12 cellular contexts compared by ENCODE assay signal in the genomic region with DNA sequence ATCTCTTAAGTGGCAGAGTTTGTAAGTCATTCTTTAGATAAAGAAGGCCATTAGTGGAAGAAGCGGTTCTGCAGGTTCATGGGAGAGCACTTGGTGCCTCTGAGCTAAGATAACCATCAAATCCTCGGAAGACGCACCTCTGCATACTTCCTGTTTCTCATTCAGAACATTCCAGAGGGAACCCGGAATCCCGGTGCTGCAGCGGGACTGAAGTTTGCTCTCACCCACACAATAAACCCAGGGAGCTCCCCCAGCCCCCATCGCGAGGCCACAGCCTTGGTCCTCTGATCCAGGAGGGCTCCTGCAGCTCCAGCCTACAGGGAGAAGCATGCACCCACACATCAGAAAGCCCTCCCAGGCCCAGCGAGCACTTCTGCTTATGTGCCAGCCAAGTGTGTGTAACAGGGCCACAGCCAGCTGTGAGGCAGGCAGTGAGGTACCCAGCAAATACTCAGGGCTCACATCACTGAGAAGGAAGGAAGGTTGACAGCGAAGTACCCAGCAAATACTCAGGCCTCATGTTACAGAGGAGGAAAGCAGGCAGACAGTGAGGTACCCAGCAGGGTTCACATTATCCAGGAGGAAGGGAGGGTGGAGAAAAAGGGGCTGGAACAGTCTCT.
DNase-seq lines count a peak whose midpoint lies in the region; TF ChIP-seq lines count a peak whose summit lies in the region.
"Had no signal": no experiment of that assay in that cellular context is flagged by ENCODE, and none has a peak within 500 bp of the region (broad histone marks: within the 10 kb centered on the region; RNA-seq: fewer than 3 reads in every experiment).

No MANE protein-coding gene starts in this region.

- H3K4me3 ChIP-seq in HUES48 (ENCODE audit: low read depth, low read length) = no peak overlapping the region
- H3K4me3 ChIP-seq in SK-N-SH (ENCODE audit: low read depth in 2 of 2, low read length in 1 of 2) = no peak overlapping the region
- H3K4me3 ChIP-seq in iPS-18a (ENCODE audit: low read length) = peak overlapping the region; percentile 28

- peaks cover 86% of the 10 kb centered on the region for H4K20me1 ChIP-seq in SK-N-SH (ENCODE audit: insufficient read depth)

- H3K79me2 ChIP-seq in SK-N-SH (ENCODE audit: insufficient read depth) = peaks cover 27% of the 10 kb centered on the region

- no peak overlapping the region for H3K9ac ChIP-seq in HUES48 (ENCODE audit: low read depth, low read length)
- no peak overlapping the region for H3K9ac ChIP-seq in SK-N-SH
- H3K9ac ChIP-seq in iPS-18a (ENCODE audit: low read length) = no peak overlapping the region

- H3K36me3 ChIP-seq in HUES48 (ENCODE audit: control insufficient read depth, insufficient read depth, low read length) (no peaks in the 10 kb centered on the region), SK-N-SH (replicated peaks in 1 of 2; ENCODE audit: control insufficient read depth in 1 of 2, insufficient read depth in 2 of 2, low read length in 1 of 2) (no peaks in the 10 kb centered on the region), iPS-18a (ENCODE audit: control insufficient read depth, low read depth, low read length) (no peaks in the 10 kb centered on the region)

- CTCF ChIA-PET in SK-N-SH (lab: Yijun Ruan, JAX) = interaction anchor here (0.8 to 1.6 kb wide), 3 partner anchors 11 to 24 kb away, joined by 3 to 4 read pairs (median 4); no protein-coding TSS in a partner anchor

- H3K9me3 ChIP-seq in HUES48 (ENCODE audit: control insufficient read depth, insufficient read depth, low read length) (no peaks in the 10 kb centered on the region), SK-N-SH (no peaks in the 10 kb centered on the region), iPS-18a (ENCODE audit: control insufficient read depth, low read depth, low read length) (no peaks in the 10 kb centered on the region)

- H3K9me2 ChIP-seq in SK-N-SH = no peaks in the 10 kb centered on the region

- H3K4me2 ChIP-seq in SK-N-SH = no peak overlapping the region; the same call in 1 of the 2 replicates

- H3K4me1 ChIP-seq in HUES48 (ENCODE audit: control insufficient read depth, insufficient read depth, low read length) = peaks cover 15% of the 10 kb centered on the region
- peaks cover 13 to 29% of the 10 kb centered on the region in 2 experiments; a peak in 3 of 4 replicates for H3K4me1 ChIP-seq in SK-N-SH (ENCODE audit: control insufficient read depth in 1 of 2, insufficient read depth in 2 of 2, low read depth in 1 of 2, low read length in 1 of 2)
- H3K4me1 ChIP-seq in iPS-18a (ENCODE audit: control insufficient read depth, low read depth, low read length) = peaks cover 15% of the 10 kb centered on the region

- peak overlapping the region; percentile 38 for H3K27ac ChIP-seq in HUES48 (ENCODE audit: low read depth, low read length)
- H3K27ac ChIP-seq in SK-N-SH (ENCODE audit: low read depth in 2 of 2, low read length in 1 of 2) = peak overlapping the region in 1 of 2 experiments; percentile 45; a peak in 1 of 4 replicates
- no peak overlapping the region for H3K27ac ChIP-seq in iPS-18a (ENCODE audit: low read length)

- peak; percentile 62 for DNase-seq in SK-N-SH
- peak; percentile 36 for DNase-seq in renal cortical epithelial cell (ENCODE audit: low read depth)
- no peak for DNase-seq in NCI-H146 (lab: John Stamatoyannopoulos, UW)
- no peak for DNase-seq in HK-2 (ENCODE audit: unreplicated experiment)
- DNase-seq in effector CD4-positive, alpha-beta T cell = no peak
- DNase-seq in NCI-H526 treated with DMSO at 0.1 percent for 48 hours (lab: John Stamatoyannopoulos, UW) = no peak
- DNase-seq: DND-41; HCEC 1CT; NCI-H2029; stimulated activated naive CD8-positive, alpha-beta T cell treated with anti-CD3 and anti-CD28 coated beads, Interleukin-15, Interleukin-2, amounts not matched to agents 100 U/mL and 50 U/mL, for 24 hours had no signal

- TF ChIP-seq EP300 in SK-N-SH (IDR thresholded peaks at IDR 0.05; ENCODE audit: borderline replicate concordance in 1 of 2, low read depth in 1 of 2, low read length in 1 of 2) = no peak

- 77% methylated on average over 10 of the region's 10 CpGs for WGBS in SK-N-SH (ENCODE audit: low lambda C conversion rate)

- POLR2A ChIA-PET in SK-N-SH (lab: Yijun Ruan, JAX) = no interaction called here

- H2AFZ ChIP-seq in SK-N-SH (ENCODE audit: low read depth) = no peak overlapping the region

- no peaks in the 10 kb centered on the region for H3F3A ChIP-seq in SK-N-SH (replicated peaks; ENCODE audit: insufficient read depth)

- TF ChIP-seq RAD21 in SK-N-SH (IDR thresholded peaks at IDR 0.05; ENCODE audit: low read length) = no peak

- TF ChIP-seq CTCF in SK-N-SH (IDR thresholded peaks at IDR 0.05) = no peak

- H3K27me3 ChIP-seq in HUES48 (ENCODE audit: control insufficient read depth, insufficient read depth, low read length) (no peaks in the 10 kb centered on the region), SK-N-SH (ENCODE audit: insufficient read depth) (no peaks in the 10 kb centered on the region), iPS-18a (ENCODE audit: control insufficient read depth, insufficient read depth, low read length) (no peaks in the 10 kb centered on the region)

TF ChIP-seq in SK-N-SH, 30 proteins besides CTCF, POLR2A, EP300 and RAD21 (continues in another document):
- TF ChIP-seq FOXJ3 (CRISPR knock-in tag; IDR thresholded peaks at IDR 0.05) (no peak), RFX5 (IDR thresholded peaks at IDR 0.05; ENCODE audit: low read length) (no peak), YY1 (IDR thresholded peaks at IDR 0.05; ENCODE audit: low read depth) (no peak), RXRA (IDR thresholded peaks at IDR 0.05; ENCODE audit: borderline replicate concordance, low read depth) (no peak), NRF1 (IDR thresholded peaks at IDR 0.05; ENCODE audit: low read depth, low read length) (no peak), NFIC (IDR thresholded peaks at IDR 0.05; ENCODE audit: borderline replicate concordance) (no peak), FOXM1 (IDR thresholded peaks at IDR 0.05; ENCODE audit: low read depth) (no peak), MEF2A (IDR thresholded peaks at IDR 0.05; ENCODE audit: borderline replicate concordance, low read depth) (no peak), EZH2phosphoT487 (IDR thresholded peaks at IDR 0.05; ENCODE audit: borderline replicate concordance, low read depth) (no peak), RCOR1 (IDR thresholded peaks at IDR 0.05; ENCODE audit: low read length) (no peak), ELF1 (IDR thresholded peaks at IDR 0.05) (no peak), POLR2AphosphoS5 (IDR thresholded peaks at IDR 0.05; ENCODE audit: low read depth, low read length) (no peak)
- TF ChIP-seq, protein P1, sequence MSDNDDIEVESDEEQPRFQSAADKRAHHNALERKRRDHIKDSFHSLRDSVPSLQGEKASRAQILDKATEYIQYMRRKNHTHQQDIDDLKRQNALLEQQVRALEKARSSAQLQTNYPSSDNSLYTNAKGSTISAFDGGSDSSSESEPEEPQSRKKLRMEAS (IDR thresholded peaks at IDR 0.05; ENCODE audit: low read depth) = no peak
- TF ChIP-seq, protein P2, sequence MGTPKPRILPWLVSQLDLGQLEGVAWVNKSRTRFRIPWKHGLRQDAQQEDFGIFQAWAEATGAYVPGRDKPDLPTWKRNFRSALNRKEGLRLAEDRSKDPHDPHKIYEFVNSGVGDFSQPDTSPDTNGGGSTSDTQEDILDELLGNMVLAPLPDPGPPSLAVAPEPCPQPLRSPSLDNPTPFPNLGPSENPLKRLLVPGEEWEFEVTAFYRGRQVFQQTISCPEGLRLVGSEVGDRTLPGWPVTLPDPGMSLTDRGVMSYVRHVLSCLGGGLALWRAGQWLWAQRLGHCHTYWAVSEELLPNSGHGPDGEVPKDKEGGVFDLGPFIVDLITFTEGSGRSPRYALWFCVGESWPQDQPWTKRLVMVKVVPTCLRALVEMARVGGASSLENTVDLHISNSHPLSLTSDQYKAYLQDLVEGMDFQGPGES (IDR thresholded peaks at IDR 0.05; ENCODE audit: low read depth, low read length) = no peak
- TF ChIP-seq, protein P3, sequence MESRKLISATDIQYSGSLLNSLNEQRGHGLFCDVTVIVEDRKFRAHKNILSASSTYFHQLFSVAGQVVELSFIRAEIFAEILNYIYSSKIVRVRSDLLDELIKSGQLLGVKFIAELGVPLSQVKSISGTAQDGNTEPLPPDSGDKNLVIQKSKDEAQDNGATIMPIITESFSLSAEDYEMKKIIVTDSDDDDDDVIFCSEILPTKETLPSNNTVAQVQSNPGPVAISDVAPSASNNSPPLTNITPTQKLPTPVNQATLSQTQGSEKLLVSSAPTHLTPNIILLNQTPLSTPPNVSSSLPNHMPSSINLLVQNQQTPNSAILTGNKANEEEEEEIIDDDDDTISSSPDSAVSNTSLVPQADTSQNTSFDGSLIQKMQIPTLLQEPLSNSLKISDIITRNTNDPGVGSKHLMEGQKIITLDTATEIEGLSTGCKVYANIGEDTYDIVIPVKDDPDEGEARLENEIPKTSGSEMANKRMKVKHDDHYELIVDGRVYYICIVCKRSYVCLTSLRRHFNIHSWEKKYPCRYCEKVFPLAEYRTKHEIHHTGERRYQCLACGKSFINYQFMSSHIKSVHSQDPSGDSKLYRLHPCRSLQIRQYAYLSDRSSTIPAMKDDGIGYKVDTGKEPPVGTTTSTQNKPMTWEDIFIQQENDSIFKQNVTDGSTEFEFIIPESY (IDR thresholded peaks at IDR 0.05; ENCODE audit: borderline replicate concordance, low read depth) = no peak
- TF ChIP-seq, protein P4, sequence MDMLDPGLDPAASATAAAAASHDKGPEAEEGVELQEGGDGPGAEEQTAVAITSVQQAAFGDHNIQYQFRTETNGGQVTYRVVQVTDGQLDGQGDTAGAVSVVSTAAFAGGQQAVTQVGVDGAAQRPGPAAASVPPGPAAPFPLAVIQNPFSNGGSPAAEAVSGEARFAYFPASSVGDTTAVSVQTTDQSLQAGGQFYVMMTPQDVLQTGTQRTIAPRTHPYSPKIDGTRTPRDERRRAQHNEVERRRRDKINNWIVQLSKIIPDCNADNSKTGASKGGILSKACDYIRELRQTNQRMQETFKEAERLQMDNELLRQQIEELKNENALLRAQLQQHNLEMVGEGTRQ (IDR thresholded peaks at IDR 0.05; ENCODE audit: borderline replicate concordance, low read depth, low read length) = no peak

Comparison
In these comparisons a context has a peak if more than half of its experiments do, and no peak if none do; other contexts are left out.
1. DNase-seq: peak in SK-N-SH (single experiment) and renal cortical epithelial cell (single experiment); none in NCI-H146 (single experiment), HK-2 (single experiment), effector CD4-positive, alpha-beta T cell (single experiment) and NCI-H526 treated with DMSO at 0.1 percent for 48 hours (single experiment).